Comparison of ENCODE assay signal across 9 cellular contexts in the genomic region with DNA sequence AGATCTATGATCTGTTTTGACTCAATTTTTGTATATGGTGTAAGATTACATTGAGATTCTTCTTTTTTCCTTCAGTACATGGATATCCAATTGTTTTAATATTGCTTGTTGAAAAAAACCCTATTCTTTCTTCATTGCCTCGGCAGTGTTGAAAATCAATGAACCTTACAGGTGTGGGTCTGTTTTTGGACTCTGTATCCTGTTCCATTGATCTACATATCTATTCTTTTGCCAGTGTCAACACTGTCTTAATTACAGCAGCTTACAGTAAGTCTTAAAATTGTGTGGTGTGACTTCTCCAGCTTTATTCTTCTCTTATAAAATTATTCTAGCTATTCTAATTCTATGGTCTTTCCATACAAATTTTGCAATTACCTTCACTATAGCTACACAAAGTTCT.
"Had no signal": no experiment of that assay in that cellular context is flagged by ENCODE, and none has a peak within 500 bp of the region (broad histone marks: within the 10 kb centered on the region; RNA-seq: fewer than 3 reads in every experiment).

No MANE protein-coding gene starts in this region.

- H3K27ac ChIP-seq: GM23248, HL-60 had no signal

- H3K4me1 ChIP-seq: HAP-1 had no signal

- H2AFZ ChIP-seq: GM23248 had no signal

- H3K4me3 ChIP-seq: GM23248, HAP-1 had no signal

- H3K9ac ChIP-seq: GM23248 had no signal

- ATAC-seq: HCT116 had no signal

- H3K9me3 ChIP-seq: HAP-1 had no signal

- DNase-seq: GM23248, GOT3, H7, HFFc6, IMR-90, KBM-7 had no signal

- H3K36me3 ChIP-seq: HAP-1 had no signal
